ENCODE assay signal across 1 cellular context in the genomic region with DNA sequence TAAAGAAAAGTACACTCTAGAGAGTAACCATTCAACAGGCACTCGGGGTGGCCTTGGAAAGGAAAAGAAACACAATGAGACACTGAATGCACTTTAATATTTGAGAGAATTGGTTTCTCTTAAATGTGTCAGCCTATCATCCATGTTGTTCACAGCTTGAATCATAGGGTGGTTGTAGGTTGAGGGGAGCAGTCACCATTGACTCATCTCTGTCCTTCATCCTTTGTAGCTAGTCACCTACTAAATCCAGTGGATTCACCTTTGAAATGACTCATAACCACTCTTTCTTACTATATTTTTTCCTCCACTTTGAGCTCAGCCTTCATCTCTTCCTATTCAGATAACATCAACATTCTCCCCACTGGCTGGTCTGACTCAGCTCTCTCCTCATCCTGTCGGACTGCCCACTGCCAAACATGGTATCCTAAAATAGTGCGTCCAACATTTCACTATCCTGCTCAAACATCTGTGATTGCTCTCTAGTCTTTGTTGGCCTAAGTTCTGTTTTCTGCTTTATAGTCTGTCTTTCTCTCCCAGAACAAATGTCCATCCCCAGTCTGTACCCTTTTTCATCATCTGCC.
TF ChIP-seq lines count a peak whose summit lies in the region.

No MANE protein-coding gene starts in this region.

TF ChIP-seq in SK-N-SH, 30 proteins besides CTCF, POLR2A, EP300 and RAD21 (continued from another document):
- no peak for TF ChIP-seq REST (IDR thresholded peaks at IDR 0.05; ENCODE audit: low read depth, low read length)
